ENCODE assay signal across 11 cellular contexts in the genomic region with DNA sequence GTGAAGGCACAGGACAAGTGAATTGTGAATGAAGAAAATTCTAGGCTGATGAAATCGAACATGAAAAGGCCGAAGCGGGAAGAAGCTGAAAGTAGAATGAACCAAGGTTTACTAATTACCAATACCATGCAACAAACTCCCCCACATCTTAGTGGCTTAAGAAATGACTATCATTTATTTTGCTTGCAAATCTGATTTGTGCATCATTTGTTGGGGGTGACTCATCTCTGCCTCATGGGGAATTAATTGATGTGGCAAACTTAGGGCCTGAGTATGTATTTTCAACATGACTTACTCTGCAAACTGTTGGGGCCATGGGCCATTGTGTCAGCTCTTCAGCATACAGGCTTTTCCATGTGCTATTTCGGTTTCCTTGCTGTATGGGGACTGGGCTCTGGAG. TPM values are rescaled to one million over a fixed set of nuclear protein-coding genes. Genes with fewer than 3 reads are reported as not detected.
DNase-seq lines count a peak whose midpoint lies in the region; ATAC-seq and TF ChIP-seq lines count a peak whose summit lies in the region.
"Had no signal": no experiment of that assay in that cellular context is flagged by ENCODE, and none has a peak within 500 bp of the region (broad histone marks: within the 10 kb centered on the region; RNA-seq: fewer than 3 reads in every experiment).

No MANE protein-coding gene starts in this region.

- H4K8ac ChIP-seq in mesenchymal stem cell (ENCODE audit: low read length) = no peak overlapping the region

- H2BK12ac ChIP-seq in mesenchymal stem cell (ENCODE audit: low read length in 2 of 2) = no peak overlapping the region

- no peak overlapping the region for H4K91ac ChIP-seq in mesenchymal stem cell (ENCODE audit: low read length)

- H3K4ac ChIP-seq in mesenchymal stem cell (ENCODE audit: low read depth in 1 of 2, low read length in 2 of 2) = no peak overlapping the region

- WGBS in mesenchymal stem cell = 80% methylated on average over 1 of the region's 4 CpGs

- H3K36me3 Mint-ChIP-seq in activated naive CD4-positive, alpha-beta T cell treated with anti-CD3 and anti-CD28 coated beads, Interleukin-2, amount 50 U/mL, for 72 hours = no peaks in the 10 kb centered on the region
- H3K36me3 Mint-ChIP-seq: T-cell had no signal

- CTCF ChIA-PET in BJ (lab: Yijun Ruan, JAX) = interaction anchor here (2.1 kb wide), 1 partner anchor 11 kb away, joined by 6 read pairs; no protein-coding TSS in a partner anchor

- no peak overlapping the region for H2AFZ ChIP-seq in mesenchymal stem cell (ENCODE audit: low read depth, low read length)

- H2AK5ac ChIP-seq in mesenchymal stem cell (ENCODE audit: low read length, severe bottlenecking) = no peak overlapping the region

- peak; percentile 92 to 99 for ATAC-seq in activated naive CD4-positive, alpha-beta T cell treated with anti-CD3 and anti-CD28 coated beads, Interleukin-2, amount 50 U/mL, for 72 hours
- ATAC-seq in GM18858 (IDR thresholded peaks at IDR 0.05; ENCODE audit: unreplicated experiment) = no peak
- ATAC-seq: T-cell had no signal

- H3K9ac ChIP-seq in mesenchymal stem cell (ENCODE audit: low read length) = no peak overlapping the region

- no peak overlapping the region for H2BK15ac ChIP-seq in mesenchymal stem cell (ENCODE audit: low read depth, poor library complexity, severe bottlenecking)

- H3K9me3 Mint-ChIP-seq in activated naive CD4-positive, alpha-beta T cell treated with anti-CD3 and anti-CD28 coated beads, Interleukin-2, amount 50 U/mL, for 72 hours = no peaks in the 10 kb centered on the region
- H3K9me3 Mint-ChIP-seq: central memory CD8-positive, alpha-beta T cell; T-cell had no signal

- no peak for TF ChIP-seq CTCF in BJ (IDR thresholded peaks at IDR 0.05; ENCODE audit: insufficient read depth, low read depth, low read length)

- H3K18ac ChIP-seq in mesenchymal stem cell (ENCODE audit: low read depth in 1 of 2, low read length in 2 of 2) = no peak overlapping the region

- no peaks in the 10 kb centered on the region for H3K79me1 ChIP-seq in mesenchymal stem cell (replicated peaks; ENCODE audit: low read length, poor library complexity, severe bottlenecking)

- H3K36me3 ChIP-seq in BJ (ENCODE audit: control insufficient read depth, insufficient read depth, low read length) = no peaks in the 10 kb centered on the region
- H3K36me3 ChIP-seq in mesenchymal stem cell (ENCODE audit: control insufficient read depth in 1 of 2, insufficient read depth in 2 of 2, low read depth in 1 of 2, low read length in 2 of 2) = no peaks in the 10 kb centered on the region
- H3K36me3 ChIP-seq: upper lobe of left lung had no signal

- H3K27ac ChIP-seq in mesenchymal stem cell (ENCODE audit: low read length, poor library complexity, severe bottlenecking) = no peak overlapping the region
- H3K27ac ChIP-seq: upper lobe of left lung had no signal

- no peak overlapping the region for H3K4me2 ChIP-seq in mesenchymal stem cell (ENCODE audit: low read length, poor library complexity, severe bottlenecking)

- no peak overlapping the region for H3K4me3 ChIP-seq in BJ (ENCODE audit: low read depth, low read length)
- no peak overlapping the region for H3K4me3 ChIP-seq in mesenchymal stem cell (ENCODE audit: insufficient read depth in 1 of 2, low read depth in 1 of 2, low read length in 2 of 2)
- H3K4me3 ChIP-seq: upper lobe of left lung had no signal

- H2BK120ac ChIP-seq in mesenchymal stem cell (ENCODE audit: low read depth, low read length) = no peak overlapping the region

- H3K27ac Mint-ChIP-seq in activated naive CD4-positive, alpha-beta T cell treated with anti-CD3 and anti-CD28 coated beads, Interleukin-2, amount 50 U/mL, for 72 hours = no peak overlapping the region
- H3K27ac Mint-ChIP-seq: T-cell had no signal

- no peak overlapping the region for H3K23ac ChIP-seq in mesenchymal stem cell (ENCODE audit: low read length in 2 of 2)

- H3K27me3 ChIP-seq in BJ (ENCODE audit: control insufficient read depth, insufficient read depth, low read length) (no peaks in the 10 kb centered on the region), mesenchymal stem cell (ENCODE audit: control insufficient read depth in 1 of 2, insufficient read depth in 1 of 2, low read length in 2 of 2) (no peaks in the 10 kb centered on the region)
- H3K27me3 ChIP-seq: upper lobe of left lung had no signal

- no peaks in the 10 kb centered on the region for H3K9me3 ChIP-seq in mesenchymal stem cell (ENCODE audit: control insufficient read depth, low read length)
- H3K9me3 ChIP-seq: upper lobe of left lung had no signal

- DNase-seq in BJ (ENCODE audit: low read depth) (peak; percentile 38), HPDE6-E6E7 (ENCODE audit: extremely low spot score) (peak; percentile 54), mesenchymal stem cell (peak; percentile 32), NCI-H2227 treated with DMSO at 0.1 percent for 48 hours (lab: John Stamatoyannopoulos, UW) (no peak), NCI-H1436 (lab: John Stamatoyannopoulos, UW) (no peak), activated gamma-delta T cell treated with Interleukin-2 at 50 U/mL for 16 hours (no peak)
- DNase-seq in activated naive CD4-positive, alpha-beta T cell treated with anti-CD3 and anti-CD28 coated beads, Interleukin-2, amount 50 U/mL, for 72 hours (ENCODE audit: low spot score in 2 of 2) = peak in 1 of 2 donors; percentile 51
- DNase-seq: T-cell, upper lobe of left lung had no signal

- H2BK5ac ChIP-seq in mesenchymal stem cell (ENCODE audit: low read depth, low read length, poor library complexity, severe bottlenecking) = no peak overlapping the region

- POLR2A ChIA-PET in BJ (lab: Charles Lee) = no interaction called here

- H3K4me1 ChIP-seq in mesenchymal stem cell (ENCODE audit: control insufficient read depth, insufficient read depth, low read depth, low read length) = peaks cover 2% of the 10 kb centered on the region
- H3K4me1 ChIP-seq: upper lobe of left lung had no signal

- H3K14ac ChIP-seq in mesenchymal stem cell (ENCODE audit: low read length in 2 of 2) = no peak overlapping the region

RNA-seq across cellular contexts. Expression of a gene that starts 26.8 kb away (rescaled TPM):
- polyA plus RNA-seq in BJ (2011; rRNA removed) = 0.05 and 0.11 TPM in 2 replicates
- polyA minus RNA-seq in BJ (2011; rRNA and poly(A)+ RNA removed) = 0.09 TPM in 1 of 2 replicates, not detected in the other
- total RNA-seq in activated naive CD4-positive, alpha-beta T cell treated with anti-CD3 and anti-CD28 coated beads, Interleukin-2, amount 50 U/mL, for 72 hours = under 1 TPM in 1 of 2 donors, not detected in 1; 0.16 TPM
- not detected for polyA plus RNA-seq in mesenchymal stem cell (2013, experiment 1 of 2)
- not detected for polyA plus RNA-seq in mesenchymal stem cell (2013, experiment 2 of 2)
- total RNA-seq: T-cell had no signal

Comparison
In these comparisons a context has a peak if more than half of its experiments do, and no peak if none do; other contexts are left out.
1. DNase-seq: peak in BJ (single experiment), HPDE6-E6E7 (single experiment) and mesenchymal stem cell (single experiment); none in NCI-H2227 treated with DMSO at 0.1 percent for 48 hours (single experiment), NCI-H1436 (single experiment) and activated gamma-delta T cell treated with Interleukin-2 at 50 U/mL for 16 hours (single experiment).